In the genomic region with DNA sequence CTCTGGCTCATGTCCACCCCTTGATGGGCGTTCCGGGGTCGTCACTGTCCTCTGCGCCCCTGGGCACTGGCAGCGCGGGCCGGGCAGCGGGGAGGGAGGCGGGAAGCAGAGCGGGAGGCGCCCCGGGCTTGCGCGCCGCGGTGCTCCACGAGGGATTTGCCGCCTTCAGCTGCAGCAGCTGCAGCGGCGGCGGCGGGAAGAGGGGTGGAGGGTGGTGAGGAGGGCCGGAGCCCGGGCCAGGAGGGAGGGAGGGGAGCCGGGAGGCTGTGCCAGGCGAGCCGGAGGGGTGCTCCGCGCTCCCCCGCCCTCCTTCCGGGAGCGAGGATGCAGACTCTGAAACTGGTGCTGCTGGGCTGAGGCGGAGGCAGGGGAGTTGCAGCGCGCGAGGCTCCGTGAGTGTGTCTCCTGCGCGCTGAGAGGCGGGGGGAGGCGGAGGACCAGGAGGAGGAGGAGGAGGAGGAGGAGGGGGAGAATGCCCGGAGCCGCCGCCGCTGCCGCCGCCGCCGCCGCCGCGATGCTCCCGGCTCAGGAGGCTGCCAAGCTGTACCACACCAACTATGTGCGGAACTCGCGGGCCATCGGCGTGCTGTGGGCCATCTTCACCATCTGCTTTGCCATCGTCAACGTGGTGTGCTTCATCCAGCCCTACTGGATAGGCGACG, we compare ENCODE assay signal across 1 cellular context.
TF ChIP-seq lines count a peak whose summit lies in the region.

A gene (plus strand): TSS at position 296 of the 662 bp plus-strand sequence.

TF ChIP-seq in GM23338, 12 proteins besides CTCF, POLR2A, EP300 and RAD21 (continued from another document):
- TF ChIP-seq, protein P1, sequence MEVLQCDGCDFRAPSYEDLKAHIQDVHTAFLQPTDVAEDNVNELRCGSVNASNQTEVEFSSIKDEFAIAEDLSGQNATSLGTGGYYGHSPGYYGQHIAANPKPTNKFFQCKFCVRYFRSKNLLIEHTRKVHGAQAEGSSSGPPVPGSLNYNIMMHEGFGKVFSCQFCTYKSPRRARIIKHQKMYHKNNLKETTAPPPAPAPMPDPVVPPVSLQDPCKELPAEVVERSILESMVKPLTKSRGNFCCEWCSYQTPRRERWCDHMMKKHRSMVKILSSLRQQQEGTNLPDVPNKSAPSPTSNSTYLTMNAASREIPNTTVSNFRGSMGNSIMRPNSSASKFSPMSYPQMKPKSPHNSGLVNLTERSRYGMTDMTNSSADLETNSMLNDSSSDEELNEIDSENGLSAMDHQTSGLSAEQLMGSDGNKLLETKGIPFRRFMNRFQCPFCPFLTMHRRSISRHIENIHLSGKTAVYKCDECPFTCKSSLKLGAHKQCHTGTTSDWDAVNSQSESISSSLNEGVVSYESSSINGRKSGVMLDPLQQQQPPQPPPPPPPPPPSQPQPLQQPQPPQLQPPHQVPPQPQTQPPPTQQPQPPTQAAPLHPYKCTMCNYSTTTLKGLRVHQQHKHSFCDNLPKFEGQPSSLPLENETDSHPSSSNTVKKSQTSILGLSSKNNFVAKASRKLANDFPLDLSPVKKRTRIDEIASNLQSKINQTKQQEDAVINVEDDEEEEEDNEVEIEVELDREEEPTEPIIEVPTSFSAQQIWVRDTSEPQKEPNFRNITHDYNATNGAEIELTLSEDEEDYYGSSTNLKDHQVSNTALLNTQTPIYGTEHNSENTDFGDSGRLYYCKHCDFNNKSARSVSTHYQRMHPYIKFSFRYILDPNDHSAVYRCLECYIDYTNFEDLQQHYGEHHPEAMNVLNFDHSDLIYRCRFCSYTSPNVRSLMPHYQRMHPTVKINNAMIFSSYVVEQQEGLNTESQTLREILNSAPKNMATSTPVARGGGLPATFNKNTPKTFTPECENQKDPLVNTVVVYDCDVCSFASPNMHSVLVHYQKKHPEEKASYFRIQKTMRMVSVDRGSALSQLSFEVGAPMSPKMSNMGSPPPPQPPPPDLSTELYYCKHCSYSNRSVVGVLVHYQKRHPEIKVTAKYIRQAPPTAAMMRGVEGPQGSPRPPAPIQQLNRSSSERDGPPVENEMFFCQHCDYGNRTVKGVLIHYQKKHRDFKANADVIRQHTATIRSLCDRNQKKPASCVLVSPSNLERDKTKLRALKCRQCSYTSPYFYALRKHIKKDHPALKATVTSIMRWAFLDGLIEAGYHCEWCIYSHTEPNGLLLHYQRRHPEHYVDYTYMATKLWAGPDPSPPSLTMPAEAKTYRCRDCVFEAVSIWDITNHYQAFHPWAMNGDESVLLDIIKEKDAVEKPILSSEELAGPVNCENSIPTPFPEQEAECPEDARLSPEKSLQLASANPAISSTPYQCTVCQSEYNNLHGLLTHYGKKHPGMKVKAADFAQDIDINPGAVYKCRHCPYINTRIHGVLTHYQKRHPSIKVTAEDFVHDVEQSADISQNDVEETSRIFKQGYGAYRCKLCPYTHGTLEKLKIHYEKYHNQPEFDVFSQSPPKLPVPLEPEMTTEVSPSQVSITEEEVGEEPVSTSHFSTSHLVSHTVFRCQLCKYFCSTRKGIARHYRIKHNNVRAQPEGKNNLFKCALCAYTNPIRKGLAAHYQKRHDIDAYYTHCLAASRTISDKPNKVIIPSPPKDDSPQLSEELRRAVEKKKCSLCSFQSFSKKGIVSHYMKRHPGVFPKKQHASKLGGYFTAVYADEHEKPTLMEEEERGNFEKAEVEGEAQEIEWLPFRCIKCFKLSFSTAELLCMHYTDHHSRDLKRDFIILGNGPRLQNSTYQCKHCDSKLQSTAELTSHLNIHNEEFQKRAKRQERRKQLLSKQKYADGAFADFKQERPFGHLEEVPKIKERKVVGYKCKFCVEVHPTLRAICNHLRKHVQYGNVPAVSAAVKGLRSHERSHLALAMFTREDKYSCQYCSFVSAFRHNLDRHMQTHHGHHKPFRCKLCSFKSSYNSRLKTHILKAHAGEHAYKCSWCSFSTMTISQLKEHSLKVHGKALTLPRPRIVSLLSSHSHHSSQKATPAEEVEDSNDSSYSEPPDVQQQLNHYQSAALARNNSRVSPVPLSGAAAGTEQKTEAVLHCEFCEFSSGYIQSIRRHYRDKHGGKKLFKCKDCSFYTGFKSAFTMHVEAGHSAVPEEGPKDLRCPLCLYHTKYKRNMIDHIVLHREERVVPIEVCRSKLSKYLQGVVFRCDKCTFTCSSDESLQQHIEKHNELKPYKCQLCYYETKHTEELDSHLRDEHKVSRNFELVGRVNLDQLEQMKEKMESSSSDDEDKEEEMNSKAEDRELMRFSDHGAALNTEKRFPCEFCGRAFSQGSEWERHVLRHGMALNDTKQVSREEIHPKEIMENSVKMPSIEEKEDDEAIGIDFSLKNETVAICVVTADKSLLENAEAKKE (CRISPR knock-in tag; IDR thresholded peaks at IDR 0.05), result no peak
- TF ChIP-seq POLR2AphosphoS5 (IDR thresholded peaks at IDR 0.05; ENCODE audit: low read depth) (no peak), NANOG (IDR thresholded peaks at IDR 0.05; ENCODE audit: borderline replicate concordance) (no peak), JUNB (IDR thresholded peaks at IDR 0.05; ENCODE audit: unreplicated experiment) (no peak), STAT1 (IDR thresholded peaks at IDR 0.05; ENCODE audit: unreplicated experiment) (no peak), ZNF114 (CRISPR knock-in tag; IDR thresholded peaks at IDR 0.05) (no peak)
